In genomic region chr9:103301051-103301450, GRCh38 we compare ENCODE assay signal across 28 cellular contexts.
"Had no signal": no experiment of that assay in that cellular context is flagged by ENCODE, and none has a peak within 500 bp of the region (broad histone marks: within the 10 kb centered on the region; RNA-seq: fewer than 3 reads in every experiment).

No MANE protein-coding gene starts in this region.

- H3K27ac ChIP-seq: left lung, lower lobe of right lung, pancreas, prostate gland, skin epidermis, spleen, suprapubic skin, thoracic aorta, tibial artery, upper lobe of right lung had no signal

- ATAC-seq: left cardiac atrium; left lung; lower lobe of right lung; naive thymus-derived CD4-positive, alpha-beta T cell; natural killer cell treated with Interleukin-12 subunit alpha and Interleukin-12 subunit beta and Interleukin-15 and Interleukin-18, amount 100 ng/mL, for 72 hours; pancreas; right cardiac atrium; sciatic nerve; stimulated activated effector memory CD8-positive, alpha-beta T cell treated with anti-CD3 and anti-CD28 coated beads, Interleukin-12 subunit alpha, Interleukin-12 subunit beta, amount 100 ng/mL, for 72 hours; upper lobe of right lung had no signal

- DNase-seq: hypothalamus; immature natural killer cell; left cardiac atrium; left lung; lower lobe of right lung; mammary epithelial cell; mesenchymal stem cell; naive thymus-derived CD4-positive, alpha-beta T cell; pancreas; retina; right cardiac atrium; spleen; stimulated activated CD4-positive, alpha-beta T cell treated with anti-CD3 and anti-CD28 coated beads, Interleukin-4, amount 100 ng/mL, for 24 hours; stimulated activated naive CD4-positive, alpha-beta T cell; tibial artery; trophoblast cell; upper lobe of right lung had no signal

- H3K36me3 Mint-ChIP-seq: immature natural killer cell; mesothelial cell of epicardium; naive thymus-derived CD4-positive, alpha-beta T cell; natural killer cell treated with Interleukin-12 subunit alpha and Interleukin-12 subunit beta and Interleukin-15 and Interleukin-18, amount 100 ng/mL, for 72 hours; stimulated activated effector memory CD8-positive, alpha-beta T cell treated with anti-CD3 and anti-CD28 coated beads, Interleukin-12 subunit alpha, Interleukin-12 subunit beta, amount 100 ng/mL, for 72 hours had no signal

- H3K27me3 ChIP-seq: left lung, pancreas, spleen, suprapubic skin, tibial artery, upper lobe of right lung had no signal

- H3K4me3 Mint-ChIP-seq: immature natural killer cell; mesothelial cell of epicardium; naive thymus-derived CD4-positive, alpha-beta T cell; natural killer cell treated with Interleukin-12 subunit alpha and Interleukin-12 subunit beta and Interleukin-15 and Interleukin-18, amount 100 ng/mL, for 72 hours; stimulated activated effector memory CD8-positive, alpha-beta T cell treated with anti-CD3 and anti-CD28 coated beads, Interleukin-12 subunit alpha, Interleukin-12 subunit beta, amount 100 ng/mL, for 72 hours; stimulated activated naive CD8-positive, alpha-beta T cell treated with anti-CD3 and anti-CD28 coated beads, Interleukin-15, Interleukin-2, amounts not matched to agents 100 ng/mL and 50 ng/mL, for 24 hours had no signal

- H3K27ac Mint-ChIP-seq: immature natural killer cell; mesothelial cell of epicardium; naive thymus-derived CD4-positive, alpha-beta T cell; natural killer cell treated with Interleukin-12 subunit alpha and Interleukin-12 subunit beta and Interleukin-15 and Interleukin-18, amount 100 ng/mL, for 72 hours; stimulated activated effector memory CD8-positive, alpha-beta T cell treated with anti-CD3 and anti-CD28 coated beads, Interleukin-12 subunit alpha, Interleukin-12 subunit beta, amount 100 ng/mL, for 72 hours; stimulated activated naive CD8-positive, alpha-beta T cell treated with anti-CD3 and anti-CD28 coated beads, Interleukin-15, Interleukin-2, amounts not matched to agents 100 ng/mL and 50 ng/mL, for 24 hours had no signal

- H3K9me3 ChIP-seq: lower lobe of right lung, pancreas, prostate gland, thoracic aorta, tibial artery, upper lobe of right lung had no signal

- H3K4me1 Mint-ChIP-seq: immature natural killer cell; mesothelial cell of epicardium; naive thymus-derived CD4-positive, alpha-beta T cell; stimulated activated effector memory CD8-positive, alpha-beta T cell treated with anti-CD3 and anti-CD28 coated beads, Interleukin-12 subunit alpha, Interleukin-12 subunit beta, amount 100 ng/mL, for 72 hours had no signal

- H3K27me3 Mint-ChIP-seq: naive thymus-derived CD4-positive, alpha-beta T cell; natural killer cell treated with Interleukin-12 subunit alpha and Interleukin-12 subunit beta and Interleukin-15 and Interleukin-18, amount 100 ng/mL, for 72 hours; stimulated activated naive CD8-positive, alpha-beta T cell treated with anti-CD3 and anti-CD28 coated beads, Interleukin-15, Interleukin-2, amounts not matched to agents 100 ng/mL and 50 ng/mL, for 24 hours had no signal

- FAIRE-seq: islet of Langerhans, pancreas, urothelium cell line had no signal

- H3K4me3 ChIP-seq: left lung, lower lobe of right lung, pancreas, prostate gland, skin epidermis, spleen, suprapubic skin, thoracic aorta, tibial artery, upper lobe of right lung had no signal

- H3K4me1 ChIP-seq: left lung, lower lobe of right lung, pancreas, prostate gland, spleen, suprapubic skin, tibial artery, upper lobe of right lung had no signal

- H3K36me3 ChIP-seq: left lung, lower lobe of right lung, pancreas, prostate gland, spleen, suprapubic skin, thoracic aorta, tibial artery, upper lobe of right lung had no signal
